Comparison of ENCODE assay signal across 22 cellular contexts in genomic region chr12:125882141-125882540, GRCh38.
"Had no signal": no experiment of that assay in that cellular context is flagged by ENCODE, and none has a peak within 500 bp of the region (broad histone marks: within the 10 kb centered on the region; RNA-seq: fewer than 3 reads in every experiment).

No MANE protein-coding gene starts in this region.

- H3K36me3 ChIP-seq: right lobe of liver, SJSA1, spleen had no signal

- H3K4me3 Mint-ChIP-seq: activated CD8-positive, alpha-beta memory T cell treated with anti-CD3 and anti-CD28 coated beads, Interleukin-2, amount 10 ng/mL, durations not matched to agents 7 days and 5 days; activated naive CD8-positive, alpha-beta T cell treated with anti-CD3 and anti-CD28 coated beads, Interleukin-2, amount 10 ng/mL, durations not matched to agents 7 days and 5 days; activated T-cell treated with anti-CD3 and anti-CD28 coated beads, Interleukin-2, amount 50 U/mL, for 4 hours; endodermal cell; immature natural killer cell; memory B cell; stimulated activated memory B cell treated with anti-CD40 and anti-IgM and Interleukin-4, amounts not matched to agents 10 μg/mL and 1 μg/mL and 100 μg/mL, for 72 hours; T-helper 2 cell treated with Interferon-gamma antibody and Interleukin-4, amounts not matched to agents 5 μg/mL and 100 μg/mL, for 36 hours; type B pancreatic cell had no signal

- H3K36me3 Mint-ChIP-seq: activated CD8-positive, alpha-beta memory T cell treated with anti-CD3 and anti-CD28 coated beads, Interleukin-2, amount 10 ng/mL, durations not matched to agents 7 days and 5 days; activated naive CD8-positive, alpha-beta T cell treated with anti-CD3 and anti-CD28 coated beads, Interleukin-2, amount 10 ng/mL, durations not matched to agents 7 days and 5 days; immature natural killer cell; memory B cell; stimulated activated memory B cell treated with anti-CD40 and anti-IgM and Interleukin-4, amounts not matched to agents 10 μg/mL and 1 μg/mL and 100 μg/mL, for 72 hours; type B pancreatic cell had no signal

- H3K9me3 ChIP-seq: body of pancreas, right lobe of liver had no signal

- H3K27me3 Mint-ChIP-seq: activated CD8-positive, alpha-beta memory T cell treated with anti-CD3 and anti-CD28 coated beads, Interleukin-2, amount 10 ng/mL, durations not matched to agents 7 days and 5 days; activated naive CD8-positive, alpha-beta T cell treated with anti-CD3 and anti-CD28 coated beads, Interleukin-2, amount 10 ng/mL, durations not matched to agents 7 days and 5 days; memory B cell; stimulated activated memory B cell treated with anti-CD40 and anti-IgM and Interleukin-4, amounts not matched to agents 10 μg/mL and 1 μg/mL and 100 μg/mL, for 72 hours had no signal

- H3K9me3 Mint-ChIP-seq: activated T-cell treated with anti-CD3 and anti-CD28 coated beads, Interleukin-2, amount 50 U/mL, for 4 hours; type B pancreatic cell had no signal

- H3K4me3 ChIP-seq: body of pancreas, right lobe of liver, SJSA1, spleen had no signal

- H3K27ac ChIP-seq: body of pancreas, right lobe of liver, SJSA1, spleen had no signal

- H3K27ac Mint-ChIP-seq: activated CD8-positive, alpha-beta memory T cell treated with anti-CD3 and anti-CD28 coated beads, Interleukin-2, amount 10 ng/mL, durations not matched to agents 7 days and 5 days; activated naive CD8-positive, alpha-beta T cell treated with anti-CD3 and anti-CD28 coated beads, Interleukin-2, amount 10 ng/mL, durations not matched to agents 7 days and 5 days; endodermal cell; immature natural killer cell; memory B cell; progenitor cell of endocrine pancreas; stimulated activated memory B cell treated with anti-CD40 and anti-IgM and Interleukin-4, amounts not matched to agents 10 μg/mL and 1 μg/mL and 100 μg/mL, for 72 hours; T-helper 2 cell treated with Interferon-gamma antibody and Interleukin-4, amounts not matched to agents 5 μg/mL and 100 μg/mL, for 36 hours; type B pancreatic cell had no signal

- H3K27me3 ChIP-seq: body of pancreas, right lobe of liver, SJSA1, spleen had no signal

- DNase-seq: activated CD4-positive, alpha-beta T cell treated with anti-CD3 and anti-CD28 coated beads, Interleukin-2, amount 50 U/mL, for 48 hours; activated CD8-positive, alpha-beta memory T cell treated with anti-CD3 and anti-CD28 coated beads, Interleukin-2, amount 10 ng/mL, durations not matched to agents 7 days and 5 days; activated gamma-delta T cell; activated naive CD8-positive, alpha-beta T cell treated with anti-CD3 and anti-CD28 coated beads, Interleukin-2, amount 10 ng/mL, durations not matched to agents 7 days and 5 days; activated T-cell treated with anti-CD3 and anti-CD28 coated beads, Interleukin-2, amount 50 U/mL, for 4 hours; body of pancreas; cerebellar nuclear complex; dermis blood vessel endothelial cell; endodermal cell; erythroblast; immature natural killer cell; left colon; right lobe of liver; spleen; stimulated activated CD4-positive, alpha-beta T cell treated with anti-CD3 and anti-CD28 coated beads, Interleukin-1b, Interleukin-23, amount 100 ng/mL, for 48 hours; SW 1271 had no signal

- H3K4me1 Mint-ChIP-seq: activated CD8-positive, alpha-beta memory T cell treated with anti-CD3 and anti-CD28 coated beads, Interleukin-2, amount 10 ng/mL, durations not matched to agents 7 days and 5 days; activated naive CD8-positive, alpha-beta T cell treated with anti-CD3 and anti-CD28 coated beads, Interleukin-2, amount 10 ng/mL, durations not matched to agents 7 days and 5 days; immature natural killer cell; memory B cell; stimulated activated memory B cell treated with anti-CD40 and anti-IgM and Interleukin-4, amounts not matched to agents 10 μg/mL and 1 μg/mL and 100 μg/mL, for 72 hours had no signal

- H3K4me1 ChIP-seq: body of pancreas, right lobe of liver, SJSA1, spleen had no signal
